ENCODE assay signal across 10 cellular contexts in genomic region chr1:9242338-9242969, GRCh38. TPM values are rescaled to one million over a fixed set of nuclear protein-coding genes. Genes with fewer than 3 reads are reported as not detected.
DNase-seq lines count a peak whose midpoint lies in the region; TF ChIP-seq lines count a peak whose summit lies in the region.
"Had no signal": no experiment of that assay in that cellular context is flagged by ENCODE, and none has a peak within 500 bp of the region (broad histone marks: within the 10 kb centered on the region; RNA-seq: fewer than 3 reads in every experiment).

No MANE protein-coding gene starts in this region.

- WGBS in hepatocyte (ENCODE audit: low lambda C conversion rate, missing lambda C conversion rate), result 61% methylated on average over 10 of the region's 10 CpGs
- 24% methylated on average over 10 of the region's 10 CpGs for WGBS in prostate gland

- peak overlapping the region in 2 of 11 experiments; percentile 30 to 62; a peak in 5 of 22 replicates for H3K27ac ChIP-seq in BLaER1 treated with 17β-estradiol and CSF1 and Interleukin-3, amounts not matched to agents 10 nM and 100 nM
- peak overlapping the region; percentile 93 for H3K27ac ChIP-seq in angular gyrus (ENCODE audit: low read depth, low read length)
- H3K27ac ChIP-seq in hepatocyte, result peak overlapping the region; percentile 76
- peak overlapping the region; percentile 92 to 95 for H3K27ac ChIP-seq in prostate gland

- H3K27me3 ChIP-seq in BLaER1 treated with 17β-estradiol and CSF1 and Interleukin-3, amounts not matched to agents 10 nM and 100 nM, result peaks cover 0 to 42% (median 0%) of the 10 kb centered on the region in 11 experiments; a peak in 7 of 22 replicates
- H3K27me3 ChIP-seq in hepatocyte, result no peaks in the 10 kb centered on the region
- H3K27me3 ChIP-seq in prostate gland (replicated peaks; ENCODE audit: insufficient read depth), result no peaks in the 10 kb centered on the region

- no peaks in the 10 kb centered on the region for H3K9me3 ChIP-seq in BLaER1 treated with 17β-estradiol and CSF1 and Interleukin-3, amounts not matched to agents 10 nM and 100 nM (replicated peaks in 1 of 11)
- H3K9me3 ChIP-seq in hepatocyte (ENCODE audit: low read depth) (no peaks in the 10 kb centered on the region), prostate gland (no peaks in the 10 kb centered on the region)

- peaks cover 0 to 97% (median 0%) of the 10 kb centered on the region in 11 experiments; a peak in 7 of 22 replicates for H4K20me1 ChIP-seq in BLaER1 treated with 17β-estradiol and CSF1 and Interleukin-3, amounts not matched to agents 10 nM and 100 nM
- no peaks in the 10 kb centered on the region for H4K20me1 ChIP-seq in hepatocyte (ENCODE audit: insufficient read depth, poor library complexity, severe bottlenecking)

- peaks cover 0 to 24% (median 7%) of the 10 kb centered on the region in 11 experiments; a peak in 10 of 22 replicates for H3K36me3 ChIP-seq in BLaER1 treated with 17β-estradiol and CSF1 and Interleukin-3, amounts not matched to agents 10 nM and 100 nM
- H3K36me3 ChIP-seq in hepatocyte (replicated peaks; ENCODE audit: insufficient read depth, low read depth) (no peaks in the 10 kb centered on the region), prostate gland (no peaks in the 10 kb centered on the region)

- no peak overlapping the region for H3K4me3 Mint-ChIP-seq in HFFc6
- H3K4me3 Mint-ChIP-seq: activated CD4-positive, alpha-beta memory T cell treated with anti-CD3 and anti-CD28 coated beads, Interleukin-2, amount 10 ng/mL, durations not matched to agents 7 days and 5 days had no signal

- H3K9ac ChIP-seq in BLaER1 treated with 17β-estradiol and CSF1 and Interleukin-3, amounts not matched to agents 10 nM and 100 nM, result peak overlapping the region in 2 of 11 experiments; percentile 25 to 35; a peak in 2 of 22 replicates

- H3K36me3 Mint-ChIP-seq in HFFc6 (ENCODE audit: low read depth), result 0 out of 2 replicates have a peak, but pooled peaks cover 6% of the 10 kb centered on the region

- no peak overlapping the region for H2AFZ ChIP-seq in hepatocyte

- intact Hi-C loops in prostate gland (cut with DNase I), result no loop called here

- H3K4me1 ChIP-seq in BLaER1 treated with 17β-estradiol and CSF1 and Interleukin-3, amounts not matched to agents 10 nM and 100 nM, result peaks cover 75 to 92% (median 87%) of the 10 kb centered on the region in 10 experiments
- H3K4me1 ChIP-seq in hepatocyte (ENCODE audit: insufficient read depth) (peaks cover 41% of the 10 kb centered on the region), prostate gland (replicated peaks) (peaks cover 57% of the 10 kb centered on the region)

- DNase-seq in hepatocyte (ENCODE audit: low spot score) (peak; percentile 73), prostate gland (ENCODE audit: low spot score) (peak; percentile 94), NOMO-1 treated with DMSO at 0.1 percent for 48 hours (lab: John Stamatoyannopoulos, UW; ENCODE audit: unreplicated experiment) (no peak), GDM1 (lab: John Stamatoyannopoulos, UW) (no peak), HFFc6 (no peak), HPDE6-E6E7 (ENCODE audit: extremely low spot score) (no peak)
- DNase-seq: activated CD4-positive, alpha-beta memory T cell treated with anti-CD3 and anti-CD28 coated beads, Interleukin-2, amount 10 ng/mL, durations not matched to agents 7 days and 5 days; COR-L47 had no signal

- TF ChIP-seq CTCF in hepatocyte (IDR thresholded peaks at IDR 0.05; ENCODE audit: poor library complexity) (no peak), prostate gland (IDR thresholded peaks at IDR 0.05) (no peak), HFFc6 (IDR thresholded peaks at IDR 0.05) (no peak)

- peak; percentile 50 for TF ChIP-seq POLR2A in prostate gland (IDR thresholded peaks at IDR 0.05)

- H3K9me3 Mint-ChIP-seq in HFFc6, result no peaks in the 10 kb centered on the region
- H3K9me3 Mint-ChIP-seq: activated CD4-positive, alpha-beta memory T cell treated with anti-CD3 and anti-CD28 coated beads, Interleukin-2, amount 10 ng/mL, durations not matched to agents 7 days and 5 days had no signal

- H3K27me3 Mint-ChIP-seq in HFFc6 (ENCODE audit: insufficient read depth), result peaks cover 2% of the 10 kb centered on the region
- H3K27me3 Mint-ChIP-seq: activated CD4-positive, alpha-beta memory T cell treated with anti-CD3 and anti-CD28 coated beads, Interleukin-2, amount 10 ng/mL, durations not matched to agents 7 days and 5 days had no signal

- H3K9me2 ChIP-seq in hepatocyte (replicated peaks; ENCODE audit: insufficient read depth), result no peaks in the 10 kb centered on the region

- peaks cover 31% of the 10 kb centered on the region for H3K4me1 Mint-ChIP-seq in HFFc6 (ENCODE audit: low read depth)

- peaks cover 55% of the 10 kb centered on the region for H3K79me2 ChIP-seq in hepatocyte

- peak overlapping the region; percentile 39 to 96 (median 86) for H3K4me2 ChIP-seq in BLaER1 treated with 17β-estradiol and CSF1 and Interleukin-3, amounts not matched to agents 10 nM and 100 nM
- peak overlapping the region; percentile 44 for H3K4me2 ChIP-seq in hepatocyte

- H3K27ac Mint-ChIP-seq in HFFc6, result no peak overlapping the region
- H3K27ac Mint-ChIP-seq: activated CD4-positive, alpha-beta memory T cell treated with anti-CD3 and anti-CD28 coated beads, Interleukin-2, amount 10 ng/mL, durations not matched to agents 7 days and 5 days had no signal

- no peak overlapping the region for H3K4me3 ChIP-seq in BLaER1 treated with 17β-estradiol and CSF1 and Interleukin-3, amounts not matched to agents 10 nM and 100 nM
- H3K4me3 ChIP-seq in hepatocyte (no peak overlapping the region), prostate gland (peak overlapping the region in 1 of 2 donors; percentile 14)

RNA-seq across cellular contexts. Expression of gene H6PD, which starts 7.9 kb away (rescaled TPM):
- total RNA-seq in hepatocyte (40.4 and 54.8 TPM in 2 replicates), prostate gland (10 to 100 TPM; 52.8 to 88.8 TPM)
- polyA plus RNA-seq in hepatocyte, result 23.9 and 26.3 TPM in 2 replicates
- 10 to 100 TPM; 14.6 to 19.6 (median 16.1) TPM for total RNA-seq in HFFc6 (2021; fragmentation: NEBNext Ultra II Directional; extraction: Animal tissue kit (Norgen Biotek cat#: 25700))

RNA-seq across cellular contexts. Expression of gene SPSB1, which starts 50.2 kb away (rescaled TPM):
- 61.3 and 66.9 TPM in 2 replicates for total RNA-seq in hepatocyte
- polyA plus RNA-seq in hepatocyte, result 75.3 and 102 TPM in 2 replicates
- total RNA-seq in prostate gland, result 10 to 100 TPM; 29.0 to 57.1 TPM
- 10 to 100 TPM in 1 of 6 experiments, 1 to 10 TPM in 5; 5.9 to 10.4 (median 8.6) TPM for total RNA-seq in HFFc6 (2021; fragmentation: NEBNext Ultra II Directional; extraction: Animal tissue kit (Norgen Biotek cat#: 25700))

Comparison
In these comparisons a context has a peak if more than half of its experiments do, and no peak if none do; other contexts are left out.
1. DNase-seq: peak in hepatocyte (single experiment) and prostate gland (single experiment); none in NOMO-1 treated with DMSO at 0.1 percent for 48 hours (single experiment), GDM1 (single experiment), HFFc6 (single experiment) and HPDE6-E6E7 (single experiment).